In genomic region chr19:5480427-5480836, GRCh38 we compare ENCODE assay signal across 8 cellular contexts. TPM values are rescaled to one million over a fixed set of nuclear protein-coding genes. Genes with fewer than 3 reads are reported as not detected.
DNase-seq lines count a peak whose midpoint lies in the region; ATAC-seq and TF ChIP-seq lines count a peak whose summit lies in the region.

No MANE protein-coding gene starts in this region.

- ATAC-seq in psoas muscle: no peak
- no peak for ATAC-seq in stimulated activated naive B cell treated with anti-CD40 and anti-IgM and Interleukin-4, amounts not matched to agents 10 μg/mL and 1 μg/mL and 100 μg/mL, for 72 hours (replicated peaks)

- H3K4me1 Mint-ChIP-seq in stimulated activated naive B cell treated with anti-CD40 and anti-IgM and Interleukin-4, amounts not matched to agents 10 μg/mL and 1 μg/mL and 100 μg/mL, for 72 hours: no peaks in the 10 kb centered on the region

- H3K4me1 ChIP-seq in SJCRH30 (no peaks in the 10 kb centered on the region), psoas muscle (no peaks in the 10 kb centered on the region)

- peaks cover 49 to 57% of the 10 kb centered on the region in 2 donors for H3K27me3 Mint-ChIP-seq in stimulated activated naive B cell treated with anti-CD40 and anti-IgM and Interleukin-4, amounts not matched to agents 10 μg/mL and 1 μg/mL and 100 μg/mL, for 72 hours

- peaks cover 0 to 7% of the 10 kb centered on the region in 2 donors for H3K36me3 Mint-ChIP-seq in stimulated activated naive B cell treated with anti-CD40 and anti-IgM and Interleukin-4, amounts not matched to agents 10 μg/mL and 1 μg/mL and 100 μg/mL, for 72 hours

- intact Hi-C loops in psoas muscle (cut with DNase I) (no loop called here), lower leg skin (cut with DNase I; ENCODE audit: low total_unique reads) (no loop called here)

- TF ChIP-seq POLR2A in lower leg skin (IDR thresholded peaks at IDR 0.05): no peak

- peaks cover 3% of the 10 kb centered on the region; the same call in 1 of the 2 replicates for H3K27me3 ChIP-seq in SJCRH30
- H3K27me3 ChIP-seq in psoas muscle (ENCODE audit: insufficient read depth in 3 of 3, low read length in 2 of 3): peaks cover 0 to 47% (median 14%) of the 10 kb centered on the region in 3 donors

- H3K27ac ChIP-seq in SJCRH30 (no peak overlapping the region), psoas muscle (no peak overlapping the region)

- H3K36me3 ChIP-seq in SJCRH30 (no peaks in the 10 kb centered on the region), psoas muscle (ENCODE audit: insufficient read depth in 1 of 2, low read depth in 1 of 2) (no peaks in the 10 kb centered on the region)

- H3K9me3 ChIP-seq in SJCRH30 (replicated peaks) (no peaks in the 10 kb centered on the region), psoas muscle (peaks cover 13% of the 10 kb centered on the region)

- H3K9me3 Mint-ChIP-seq in stimulated activated naive B cell treated with anti-CD40 and anti-IgM and Interleukin-4, amounts not matched to agents 10 μg/mL and 1 μg/mL and 100 μg/mL, for 72 hours: peaks cover 8 to 10% of the 10 kb centered on the region in 2 donors

- H3K4me3 ChIP-seq in SJCRH30: no peak overlapping the region
- no peak overlapping the region for H3K4me3 ChIP-seq in cardiac fibroblast (replicated peaks in 1 of 2; ENCODE audit: low read depth in 2 of 2, low read length in 2 of 2)
- H3K4me3 ChIP-seq in psoas muscle: no peak overlapping the region
- no peak overlapping the region for H3K4me3 ChIP-seq in lower leg skin (ENCODE audit: low read depth, poor library complexity, severe bottlenecking)

- WGBS in psoas muscle, 3 donors: 33 to 39% (median 39%) methylated on average over 6 of the region's 6 CpGs
- WGBS in lower leg skin, 2 donors: 36 to 56% methylated on average over 6 of the region's 6 CpGs

- peak; percentile 59 for TF ChIP-seq CTCF in cardiac fibroblast (IDR thresholded peaks at IDR 0.05; ENCODE audit: low read depth, low read length)
- peak; percentile 24 for TF ChIP-seq CTCF in psoas muscle (IDR thresholded peaks at IDR 0.05)
- no peak for TF ChIP-seq CTCF in lower leg skin (IDR thresholded peaks at IDR 0.05)

- no peak overlapping the region for H3K27ac Mint-ChIP-seq in stimulated activated naive B cell treated with anti-CD40 and anti-IgM and Interleukin-4, amounts not matched to agents 10 μg/mL and 1 μg/mL and 100 μg/mL, for 72 hours

- H3K4me3 Mint-ChIP-seq in stimulated activated naive B cell treated with anti-CD40 and anti-IgM and Interleukin-4, amounts not matched to agents 10 μg/mL and 1 μg/mL and 100 μg/mL, for 72 hours: no peak overlapping the region

- DNase-seq in activated CD4-positive, alpha-beta T cell treated with anti-CD3 and anti-CD28 coated beads for 24 hours (ENCODE audit: low read depth in 2 of 2): peak; percentile 15 to 24
- DNase-seq in activated CD4-positive, alpha-beta T cell treated with anti-CD3 and anti-CD28 coated beads for 1 hour: no peak
- DNase-seq in SJCRH30: peak; percentile 24 to 56
- DNase-seq in cardiac fibroblast (ENCODE audit: low read depth in 2 of 2): peak; percentile 15 to 37
- DNase-seq in psoas muscle: peak in 1 of 2 donors; percentile 22
- no peak for DNase-seq in stimulated activated naive B cell treated with anti-CD40 and anti-IgM and Interleukin-4, amounts not matched to agents 10 μg/mL and 1 μg/mL and 100 μg/mL, for 72 hours
- no peak for DNase-seq in lower leg skin (ENCODE audit: low spot score in 2 of 2)
- DNase-seq in ecto neural progenitor cell (ENCODE audit: low spot score): no peak

RNA-seq across cellular contexts. Expression of gene ZNRF4, which starts 25.2 kb away (rescaled TPM):
- not detected in 2 replicates for total RNA-seq in SJCRH30 (2014; rRNA removed; shearing (Covaris generic))
- total RNA-seq in psoas muscle (not detected), lower leg skin (not detected)
- not detected for polyA plus RNA-seq in psoas muscle

Comparison
In these comparisons a context has a peak if more than half of its experiments do, and no peak if none do; other contexts are left out.
1. DNase-seq: peak in activated CD4-positive, alpha-beta T cell treated with anti-CD3 and anti-CD28 coated beads for 24 hours (2 of 2), SJCRH30 (2 of 2) and cardiac fibroblast (2 of 2); none in activated CD4-positive, alpha-beta T cell treated with anti-CD3 and anti-CD28 coated beads for 1 hour (single experiment), stimulated activated naive B cell treated with anti-CD40 and anti-IgM and Interleukin-4, amounts not matched to agents 10 μg/mL and 1 μg/mL and 100 μg/mL, for 72 hours (single experiment), lower leg skin (0 of 2) and ecto neural progenitor cell (single experiment).
2. CTCF ChIP-seq: peak in cardiac fibroblast (single experiment) and psoas muscle (single experiment); none in lower leg skin (0 of 3).